In the genomic region with DNA sequence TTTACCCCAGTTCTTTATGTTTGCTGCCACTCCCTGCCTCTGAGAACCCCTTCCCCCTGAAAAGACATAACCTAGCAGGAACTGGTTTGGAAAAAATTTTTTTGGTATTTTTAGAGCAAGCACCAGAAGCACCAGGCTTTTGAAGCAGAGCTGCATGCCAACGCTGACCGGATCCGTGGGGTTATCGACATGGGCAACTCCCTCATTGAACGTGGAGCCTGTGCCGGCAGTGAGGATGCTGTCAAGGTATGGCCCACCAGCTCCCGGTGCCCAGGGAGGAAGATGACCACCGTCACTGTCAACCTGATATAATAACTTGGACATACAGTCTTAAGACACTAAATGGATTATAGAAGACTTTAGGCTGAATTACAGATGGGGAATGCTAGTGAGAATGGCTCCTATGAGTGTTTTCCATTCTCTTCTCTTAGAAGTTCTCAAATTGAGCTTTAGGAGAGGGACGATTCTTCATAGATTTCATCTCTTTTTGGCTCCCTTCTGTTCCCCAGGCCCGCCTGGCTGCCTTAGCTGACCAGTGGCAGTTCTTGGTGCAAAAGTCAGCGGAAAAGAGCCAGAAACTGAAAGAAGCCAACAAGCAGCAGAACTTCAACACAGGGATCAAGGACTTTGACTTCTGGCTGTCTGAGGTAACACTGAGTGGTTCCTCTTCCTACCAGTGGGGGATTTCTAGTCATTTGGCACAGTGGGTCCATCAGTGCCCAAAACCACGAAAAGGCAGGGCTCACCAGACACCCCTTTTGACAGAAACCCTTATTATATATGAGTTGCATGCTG, we compare ENCODE assay signal across 29 cellular contexts.
"Had no signal": no experiment of that assay in that cellular context is flagged by ENCODE, and none has a peak within 500 bp of the region (broad histone marks: within the 10 kb centered on the region; RNA-seq: fewer than 3 reads in every experiment).

No MANE protein-coding gene starts in this region.

- H3K4me2 ChIP-seq: hepatocyte had no signal

- H3K4me3 ChIP-seq: body of pancreas, esophagus muscularis mucosa, hepatocyte, left ventricle myocardium inferior, pancreas, psoas muscle, skin epidermis, suprapubic skin, vagina had no signal

- H3K9me3 Mint-ChIP-seq: mesothelial cell of epicardium, nephron, type B pancreatic cell, WTC11 had no signal

- H3K4me1 ChIP-seq: suprapubic skin, vagina had no signal

- H3K27me3 ChIP-seq: body of pancreas, esophagus muscularis mucosa, hepatocyte, neutrophil, pancreas, suprapubic skin, vagina had no signal

- H3K9me3 ChIP-seq: body of pancreas, esophagus muscularis mucosa, left ventricle myocardium inferior, neutrophil, pancreas, psoas muscle, suprapubic skin, vagina had no signal

- ATAC-seq: body of pancreas, pancreas, psoas muscle, right cardiac atrium, WTC11 had no signal

- DNase-seq: activated effector memory CD4-positive, alpha-beta T cell treated with anti-CD3 and anti-CD28 coated beads, Interleukin-2, amount 50 U/mL, for 16 hours; activated naive CD4-positive, alpha-beta T cell treated with anti-CD3 and anti-CD28 coated beads, Interleukin-2, amount 50 U/mL, for 16 hours; activated T-cell treated with anti-CD3 and anti-CD28 coated beads, Interleukin-2, amount 50 U/mL, for 1 hour; anterior cingulate cortex; body of pancreas; caudate nucleus; dermis blood vessel endothelial cell; effector CD8-positive, alpha-beta T cell; glutamatergic neuron; kidney glomerular epithelial cell; left ventricle myocardium inferior; mammary epithelial cell; pancreas; psoas muscle; right cardiac atrium; stimulated activated CD4-positive, alpha-beta T cell treated with anti-CD3 and anti-CD28 coated beads, Interleukin-2, amount 100 ng/mL, for 24 hours; stimulated activated naive CD4-positive, alpha-beta T cell treated with Interleukin-2 at 50 U/mL for 16 hours; T-helper 1 cell; T-helper 9 cell had no signal

- H3K4me1 Mint-ChIP-seq: mesothelial cell of epicardium, nephron, WTC11 had no signal

- H3K27ac Mint-ChIP-seq: mesothelial cell of epicardium, nephron, type B pancreatic cell, WTC11 had no signal

- H3K4me3 Mint-ChIP-seq: mesothelial cell of epicardium, nephron, type B pancreatic cell, WTC11 had no signal

- H3K27ac ChIP-seq: body of pancreas, esophagus muscularis mucosa, hepatocyte, left ventricle myocardium inferior, neutrophil, pancreas, psoas muscle, skin epidermis, suprapubic skin, vagina had no signal

- H2AFZ ChIP-seq: hepatocyte had no signal

- H3K27me3 Mint-ChIP-seq: type B pancreatic cell had no signal
